In the genomic region with DNA sequence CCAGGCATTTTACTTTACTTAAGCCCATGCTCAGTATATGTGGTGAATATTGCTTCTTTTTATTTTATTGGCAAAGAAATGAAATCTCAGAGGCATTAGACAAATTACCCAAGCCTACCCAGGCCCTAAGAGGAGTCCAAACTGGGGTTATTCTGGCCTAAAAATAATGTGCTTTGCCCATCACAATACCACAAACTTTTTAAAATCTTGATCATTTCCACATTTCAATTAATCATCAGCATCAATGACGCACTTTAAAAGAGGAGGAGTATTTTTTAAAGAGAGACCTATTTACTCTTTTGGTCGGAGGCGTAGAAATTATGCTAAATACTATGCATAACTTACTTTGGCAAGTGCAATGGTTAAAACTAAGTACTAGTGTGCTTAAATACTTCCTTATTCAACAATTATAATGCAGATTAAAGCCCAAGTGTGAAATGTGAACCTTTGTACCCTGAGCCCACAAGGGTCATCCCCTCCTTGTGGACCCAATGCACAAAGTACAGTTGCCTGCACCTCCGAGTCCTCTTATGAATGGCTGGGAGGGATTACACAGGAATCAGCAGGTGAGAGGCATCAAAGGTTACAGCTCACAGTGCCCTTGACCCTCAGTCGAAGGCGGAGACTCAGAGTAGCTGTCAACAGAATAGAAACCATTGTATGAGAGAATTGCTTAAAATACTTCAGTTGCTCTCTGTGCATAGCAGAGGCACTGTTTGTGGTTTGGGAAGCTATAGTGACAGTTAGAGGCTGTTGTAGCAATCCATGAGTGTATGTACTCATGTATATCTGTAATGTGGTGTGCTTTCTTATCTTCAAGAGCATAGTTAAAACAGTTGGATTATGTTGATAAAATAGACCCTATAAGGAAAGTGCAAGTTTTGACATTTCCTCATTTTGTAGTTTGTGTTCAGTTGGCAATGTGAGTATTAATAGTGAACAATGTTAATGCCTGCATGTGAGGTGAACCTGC, we compare ENCODE assay signal across 8 cellular contexts.
DNase-seq lines count a peak whose midpoint lies in the region; ATAC-seq and TF ChIP-seq lines count a peak whose summit lies in the region.

No MANE protein-coding gene starts in this region.

- ATAC-seq in GM18870 (IDR thresholded peaks at IDR 0.05; ENCODE audit: unreplicated experiment) = peak; percentile 90
- peak; percentile 91 for ATAC-seq in HG03025 (IDR thresholded peaks at IDR 0.05; ENCODE audit: low FRiP score, unreplicated experiment)
- ATAC-seq in foreskin keratinocyte = no peak

- peak overlapping the region; percentile 71 to 96 (median 91); a peak in 21 of 22 replicates for H3K27ac ChIP-seq in BLaER1 treated with 17β-estradiol and CSF1 and Interleukin-3, amounts not matched to agents 10 nM and 100 nM
- no peak overlapping the region for H3K27ac ChIP-seq in foreskin keratinocyte

- peak overlapping the region; percentile 42 to 89 (median 80); a peak in 21 of 22 replicates for H3K9ac ChIP-seq in BLaER1 treated with 17β-estradiol and CSF1 and Interleukin-3, amounts not matched to agents 10 nM and 100 nM

- no peaks in the 10 kb centered on the region for H3K9me3 ChIP-seq in BLaER1 treated with 17β-estradiol and CSF1 and Interleukin-3, amounts not matched to agents 10 nM and 100 nM (replicated peaks in 1 of 11)

- peaks cover 70 to 95% (median 80%) of the 10 kb centered on the region in 10 experiments for H3K4me1 ChIP-seq in BLaER1 treated with 17β-estradiol and CSF1 and Interleukin-3, amounts not matched to agents 10 nM and 100 nM
- H3K4me1 ChIP-seq in foreskin keratinocyte = no peaks in the 10 kb centered on the region

- H3K4me2 ChIP-seq in BLaER1 treated with 17β-estradiol and CSF1 and Interleukin-3, amounts not matched to agents 10 nM and 100 nM = peak overlapping the region; percentile 75 to 97 (median 82)

- TF ChIP-seq CTCF in lower leg skin (IDR thresholded peaks at IDR 0.05) (no peak), foreskin keratinocyte (conservative IDR thresholded peaks at IDR 0.05) (no peak)

- WGBS in lower leg skin, 2 donors = 63 to 66% methylated on average over 6 of the region's 6 CpGs

- H3K27me3 ChIP-seq in BLaER1 treated with 17β-estradiol and CSF1 and Interleukin-3, amounts not matched to agents 10 nM and 100 nM = no peaks in the 10 kb centered on the region
- no peaks in the 10 kb centered on the region for H3K27me3 ChIP-seq in foreskin keratinocyte

- no peaks in the 10 kb centered on the region for H4K20me1 ChIP-seq in BLaER1 treated with 17β-estradiol and CSF1 and Interleukin-3, amounts not matched to agents 10 nM and 100 nM

- H3K36me3 ChIP-seq in BLaER1 treated with 17β-estradiol and CSF1 and Interleukin-3, amounts not matched to agents 10 nM and 100 nM = no peaks in the 10 kb centered on the region

- H3K4me3 ChIP-seq in BLaER1 treated with 17β-estradiol and CSF1 and Interleukin-3, amounts not matched to agents 10 nM and 100 nM = peak overlapping the region; percentile 3 to 61 (median 39); a peak in 13 of 20 replicates
- no peak overlapping the region for H3K4me3 ChIP-seq in lower leg skin (ENCODE audit: low read depth, poor library complexity, severe bottlenecking)

- intact Hi-C loops in lower leg skin (cut with DNase I; ENCODE audit: low total_unique reads) = no loop called here

- no peak for TF ChIP-seq POLR2A in lower leg skin (IDR thresholded peaks at IDR 0.05)

- DNase-seq in NOMO-1 treated with DMSO at 0.1 percent for 48 hours (lab: John Stamatoyannopoulos, UW; ENCODE audit: unreplicated experiment) = peak; percentile 98
- DNase-seq in astrocyte of the hippocampus (ENCODE audit: low read depth, low spot score) = peak; percentile 4
- DNase-seq in pons (ENCODE audit: low spot score) = peak; percentile 16
- DNase-seq in lower leg skin (ENCODE audit: low spot score in 2 of 2) = no peak
- DNase-seq in foreskin keratinocyte = no peak

Comparison
In these comparisons a context has a peak if more than half of its experiments do, and no peak if none do; other contexts are left out.
1. DNase-seq: peak in NOMO-1 treated with DMSO at 0.1 percent for 48 hours (single experiment), astrocyte of the hippocampus (single experiment) and pons (single experiment); none in lower leg skin (0 of 2) and foreskin keratinocyte (0 of 2).